19 cellular contexts compared by ENCODE assay signal in genomic region chr5:148839960-148840359, GRCh38. TPM values are rescaled to one million over a fixed set of nuclear protein-coding genes. Genes with fewer than 3 reads are reported as not detected.
DNase-seq lines count a peak whose midpoint lies in the region; ATAC-seq, FAIRE-seq and TF ChIP-seq lines count a peak whose summit lies in the region.
"Had no signal": no experiment of that assay in that cellular context is flagged by ENCODE, and none has a peak within 500 bp of the region (broad histone marks: within the 10 kb centered on the region; RNA-seq: fewer than 3 reads in every experiment).

No MANE protein-coding gene starts in this region.

- peak overlapping the region; percentile 9 to 47 for H3K27ac Mint-ChIP-seq in T-cell
- H3K27ac Mint-ChIP-seq: activated CD4-positive, alpha-beta T cell treated with anti-CD3 and anti-CD28 coated beads, Interleukin-2, amount 10 ng/mL, durations not matched to agents 24 days and 14 days; progenitor cell of endocrine pancreas had no signal

- POLR2A ChIA-PET in T-cell (lab: Charles Lee), result interaction anchor here (0.6 to 1.5 kb wide), 4 partner anchors 8 to 13 kb away, joined by 3 to 11 read pairs (median 4); partner anchors contain the start of gene ADRB2 (in 1 of the 2)

- CTCF ChIA-PET in T-cell (lab: Charles Lee), result interaction anchor here in 1 of 2 donors (0.6 to 1.9 kb wide), 4 partner anchors 9 to 117 kb away, joined by 3 to 6 read pairs (median 4); no protein-coding TSS in a partner anchor

- no peak for FAIRE-seq in HTR-8/SVneo (lab: Jason Lieb, UNC)

- peak overlapping the region; percentile 90 for H3K27ac ChIP-seq in 22Rv1
- H3K27ac ChIP-seq: esophagus squamous epithelium, suprapubic skin had no signal

- peaks cover 3 to 11% of the 10 kb centered on the region in 2 donors for H3K27me3 Mint-ChIP-seq in T-cell

- ATAC-seq in GM18870 (IDR thresholded peaks at IDR 0.05; ENCODE audit: unreplicated experiment), result peak; percentile 61
- peak; percentile 61 for ATAC-seq in HG02763 (IDR thresholded peaks at IDR 0.05; ENCODE audit: unreplicated experiment)
- no peak for ATAC-seq in T-cell (replicated peaks in 1 of 4)
- no peak for ATAC-seq in GM21528 (IDR thresholded peaks at IDR 0.05; ENCODE audit: low FRiP score, unreplicated experiment)
- ATAC-seq: left lobe of liver had no signal

- H3K4me3 Mint-ChIP-seq in T-cell, result no peak overlapping the region
- H3K4me3 Mint-ChIP-seq: activated CD4-positive, alpha-beta T cell treated with anti-CD3 and anti-CD28 coated beads, Interleukin-2, amount 10 ng/mL, durations not matched to agents 24 days and 14 days had no signal

- H3K4me1 Mint-ChIP-seq in T-cell, result peaks cover 4 to 74% (median 40%) of the 10 kb centered on the region in 3 donors

- DNase-seq in T-cell, result peak in 1 of 34 experiments; percentile 24
- DNase-seq in HTR-8/SVneo (ENCODE audit: insufficient read length, low spot score), result no peak
- DNase-seq in occipital lobe (lab: John Stamatoyannopoulos, UW), result no peak
- DNase-seq in OCI-M1 (lab: John Stamatoyannopoulos, UW), result no peak
- DNase-seq: activated CD4-positive, alpha-beta T cell treated with anti-CD3 and anti-CD28 coated beads, Interleukin-2, amount 10 ng/mL, durations not matched to agents 24 days and 14 days; aorta; cortex of kidney; DMS 273 treated with DMSO at 0.1 percent for 48 hours; esophagus squamous epithelium; hypothalamus; NCI-H2029 treated with DMSO at 0.1 percent for 48 hours; NCI-H82 had no signal

- no peaks in the 10 kb centered on the region for H3K9me3 Mint-ChIP-seq in T-cell
- H3K9me3 Mint-ChIP-seq: activated CD4-positive, alpha-beta T cell treated with anti-CD3 and anti-CD28 coated beads, Interleukin-2, amount 10 ng/mL, durations not matched to agents 24 days and 14 days had no signal

- no peak for TF ChIP-seq CTCF in 22Rv1 (IDR thresholded peaks at IDR 0.05)

- peaks cover 11% of the 10 kb centered on the region for H3K36me3 Mint-ChIP-seq in T-cell

RNA-seq across cellular contexts. Expression of gene ADRB2, which starts 13.5 kb away (rescaled TPM):
- total RNA-seq in T-cell (10 to 100 TPM in 1 of 5 donors, 1 to 10 TPM in 4; 2.3 to 11.3 (median 7.2) TPM), occipital lobe (1.6 TPM)

Comparison
In these comparisons a context has a peak if more than half of its experiments do, and no peak if none do; other contexts are left out.
1. ATAC-seq: peak in GM18870 (single experiment) and HG02763 (single experiment); none in T-cell (0 of 4) and GM21528 (single experiment).